8 cellular contexts compared by ENCODE assay signal in genomic region chr6:87473419-87473903, GRCh38. TPM values are rescaled to one million over a fixed set of nuclear protein-coding genes. Genes with fewer than 3 reads are reported as not detected.
DNase-seq lines count a peak whose midpoint lies in the region; ATAC-seq and TF ChIP-seq lines count a peak whose summit lies in the region.

No MANE protein-coding gene starts in this region.

- intact Hi-C loops in vagina (cut with DNase I), result no loop called here

- H3K9me3 Mint-ChIP-seq in endodermal cell, result no peaks in the 10 kb centered on the region

- H3K27me3 ChIP-seq in HUES48 (ENCODE audit: control insufficient read depth, insufficient read depth, low read length) (no peaks in the 10 kb centered on the region), endodermal cell (ENCODE audit: control insufficient read depth, insufficient read depth, low read length, poor library complexity, severe bottlenecking) (peaks cover under 1% of the 10 kb centered on the region), muscle layer of duodenum (ENCODE audit: low read depth, low read length) (no peaks in the 10 kb centered on the region), vagina (no peaks in the 10 kb centered on the region)

- H3K36me3 ChIP-seq in HUES48 (ENCODE audit: control insufficient read depth, insufficient read depth, low read length), result no peaks in the 10 kb centered on the region
- H3K36me3 ChIP-seq in endodermal cell (ENCODE audit: control insufficient read depth, insufficient read depth, low read length), result no peaks in the 10 kb centered on the region
- peaks cover 0 to 8% of the 10 kb centered on the region in 2 donors for H3K36me3 ChIP-seq in muscle layer of duodenum (ENCODE audit: control insufficient read depth in 1 of 2, insufficient read depth in 2 of 2, low read length in 2 of 2)
- H3K36me3 ChIP-seq in vagina, result no peaks in the 10 kb centered on the region

- H3K4me1 Mint-ChIP-seq in T-helper 17 cell, result peaks cover 8% of the 10 kb centered on the region
- H3K4me1 Mint-ChIP-seq in endodermal cell, result peaks cover 16% of the 10 kb centered on the region

- TF ChIP-seq CTCF in endodermal cell (conservative IDR thresholded peaks at IDR 0.05), result no peak
- no peak for TF ChIP-seq CTCF in vagina (IDR thresholded peaks at IDR 0.05)

- H3K36me3 Mint-ChIP-seq in T-helper 17 cell (ENCODE audit: low read depth), result no peaks in the 10 kb centered on the region
- H3K36me3 Mint-ChIP-seq in endodermal cell (ENCODE audit: low read depth), result no peaks in the 10 kb centered on the region

- ATAC-seq in GM21528 (IDR thresholded peaks at IDR 0.05; ENCODE audit: low FRiP score, unreplicated experiment), result peak; percentile 84
- peak; percentile 74 for ATAC-seq in T-helper 17 cell

- no peaks in the 10 kb centered on the region for H3K9me3 ChIP-seq in HUES48 (ENCODE audit: control insufficient read depth, insufficient read depth, low read length)
- H3K9me3 ChIP-seq in T-helper 17 cell (ENCODE audit: control insufficient read depth, low read length, poor library complexity, severe bottlenecking), result no peaks in the 10 kb centered on the region
- H3K9me3 ChIP-seq in endodermal cell (ENCODE audit: control insufficient read depth, low read length), result peaks cover 6% of the 10 kb centered on the region
- H3K9me3 ChIP-seq in muscle layer of duodenum (ENCODE audit: control insufficient read depth in 1 of 2, low read length in 2 of 2), result no peaks in the 10 kb centered on the region
- no peaks in the 10 kb centered on the region for H3K9me3 ChIP-seq in vagina

- TF ChIP-seq POLR2A in vagina (IDR thresholded peaks at IDR 0.05), result no peak

- H3K27me3 Mint-ChIP-seq in T-helper 17 cell (peaks cover 2% of the 10 kb centered on the region), endodermal cell (ENCODE audit: insufficient read depth) (peaks cover under 1% of the 10 kb centered on the region)

- H3K4me3 Mint-ChIP-seq in T-helper 17 cell (peak overlapping the region; percentile 94), endodermal cell (peak overlapping the region; percentile 86)

- DNase-seq in NCI-H2029 (lab: John Stamatoyannopoulos, UW), result peak; percentile 12
- DNase-seq in NCI-H2029 treated with DMSO at 0.1 percent for 48 hours (lab: John Stamatoyannopoulos, UW), result no peak
- peak in 2 of 3 donors; percentile 29 to 50 for DNase-seq in T-helper 17 cell
- DNase-seq in endodermal cell, result peak; percentile 50
- DNase-seq in vagina (ENCODE audit: extremely low spot score in 2 of 2), result no peak

- peak overlapping the region; percentile 89 for H3K27ac ChIP-seq in HUES48 (ENCODE audit: low read depth, low read length)
- no peak overlapping the region for H3K27ac ChIP-seq in endodermal cell (ENCODE audit: low read depth, low read length)
- H3K27ac ChIP-seq in muscle layer of duodenum (ENCODE audit: low read length), result peak overlapping the region; percentile 96
- peak overlapping the region; percentile 92 for H3K27ac ChIP-seq in vagina

- H3K9ac ChIP-seq in HUES48 (ENCODE audit: low read depth, low read length) (no peak overlapping the region), endodermal cell (ENCODE audit: extremely low read depth, low read length, poor library complexity, severe bottlenecking) (peak overlapping the region; percentile 58)

- H3K27ac Mint-ChIP-seq in T-helper 17 cell (peak overlapping the region; percentile 97), endodermal cell (no peak overlapping the region)

- H3K4me3 ChIP-seq in HUES48 (ENCODE audit: low read depth, low read length) (peak overlapping the region; percentile 99), endodermal cell (ENCODE audit: low read length) (peak overlapping the region; percentile 87), muscle layer of duodenum (ENCODE audit: low read depth in 1 of 2, low read length in 2 of 2) (peak overlapping the region; percentile 85 to 90), vagina (peak overlapping the region; percentile 88 to 92)

- WGBS in endodermal cell (ENCODE audit: insufficient coverage in 1 of 2, insufficient read length in 1 of 2), 2 experiments, result 15 to 22% methylated on average over 4 to 15 of the region's 15 CpGs

- H3K4me1 ChIP-seq in HUES48 (ENCODE audit: control insufficient read depth, insufficient read depth, low read length) (peaks cover 6% of the 10 kb centered on the region; the same call in 1 of the 2 replicates), endodermal cell (ENCODE audit: control insufficient read depth, insufficient read depth, low read length) (peaks cover 4% of the 10 kb centered on the region), muscle layer of duodenum (ENCODE audit: control insufficient read depth in 1 of 2, insufficient read depth in 2 of 2, low read length in 2 of 2) (peaks cover 0 to 14% of the 10 kb centered on the region in 2 donors), vagina (peaks cover 13% of the 10 kb centered on the region)

RNA-seq across cellular contexts. Expression of gene SLC35A1, which starts 0.7 kb away (rescaled TPM):
- total RNA-seq in T-helper 17 cell, result 10 to 100 TPM in 1 of 2 donors, 1 to 10 TPM in 1; 9.7 to 10.2 TPM
- total RNA-seq in endodermal cell, result 10 to 100 TPM; 10.4 to 10.9 TPM
- 14.4 TPM for polyA plus RNA-seq in endodermal cell (2013, experiment 1 of 2)
- 13.9 TPM for polyA plus RNA-seq in endodermal cell (2013, experiment 2 of 2)
- 13.3 TPM for total RNA-seq in vagina

Comparison
In these comparisons a context has a peak if more than half of its experiments do, and no peak if none do; other contexts are left out.
1. DNase-seq: peak in NCI-H2029 (single experiment), T-helper 17 cell (2 of 3) and endodermal cell (single experiment); none in NCI-H2029 treated with DMSO at 0.1 percent for 48 hours (single experiment) and vagina (0 of 2).
2. Peak in every context shown above with its lines, with median percentiles within 50 percentile points of each other: H3K4me3 ChIP-seq.